19 cellular contexts compared by ENCODE assay signal in the genomic region with DNA sequence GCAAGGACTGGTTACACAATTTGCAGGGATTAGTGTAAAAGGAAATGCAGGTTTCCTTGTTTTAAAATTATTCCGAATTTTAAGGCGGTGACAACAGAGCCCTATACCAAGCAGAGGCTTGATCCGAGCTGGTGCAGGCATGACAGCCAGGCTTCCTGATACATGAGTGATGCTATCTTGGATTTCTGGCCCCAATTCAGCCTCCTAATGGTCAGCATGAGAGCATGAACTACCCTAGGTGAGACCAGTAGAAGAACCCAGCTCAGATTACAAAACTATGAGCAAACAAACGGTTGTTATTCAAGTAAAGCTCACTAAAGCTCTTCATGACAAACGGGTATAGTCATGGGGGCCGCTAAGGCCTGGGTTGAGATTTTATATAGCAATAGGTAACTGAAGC.
"Had no signal": no experiment of that assay in that cellular context is flagged by ENCODE, and none has a peak within 500 bp of the region (broad histone marks: within the 10 kb centered on the region; RNA-seq: fewer than 3 reads in every experiment).

No MANE protein-coding gene starts in this region.

- H3K27me3 Mint-ChIP-seq: naive thymus-derived CD4-positive, alpha-beta T cell had no signal

- DNase-seq: cortex of kidney; dorsolateral prefrontal cortex; effector CD8-positive, alpha-beta T cell; foreskin melanocyte; head of caudate nucleus; kidney; left colon; left ventricle myocardium superior; mesenchymal stem cell; naive thymus-derived CD4-positive, alpha-beta T cell; posterior cingulate gyrus; sigmoid colon; stimulated activated CD4-positive, alpha-beta T cell treated with anti-CD3 and anti-CD28 coated beads, Interleukin-12 subunit alpha, Interleukin-12 subunit beta, amount 100 ng/mL, for 4 hours; stimulated activated naive CD4-positive, alpha-beta T cell treated with Interleukin-2 at 50 U/mL for 16 hours; trophoblast cell had no signal

- H3K4me3 ChIP-seq: dorsolateral prefrontal cortex, hepatocyte, lung, right atrium auricular region, sigmoid colon, skin epidermis had no signal

- H3K4me3 Mint-ChIP-seq: naive thymus-derived CD4-positive, alpha-beta T cell had no signal

- H3K27me3 ChIP-seq: dorsolateral prefrontal cortex, hepatocyte, right atrium auricular region, sigmoid colon had no signal

- H3K36me3 ChIP-seq: right atrium auricular region, sigmoid colon had no signal

- H3K27ac ChIP-seq: dorsolateral prefrontal cortex, hepatocyte, right atrium auricular region, sigmoid colon, skin epidermis had no signal

- H3K9me3 ChIP-seq: right atrium auricular region, sigmoid colon had no signal

- H3K4me2 ChIP-seq: hepatocyte had no signal
